ENCODE assay signal across 22 cellular contexts in genomic region chr1:38361566-38361965, GRCh38.
"Had no signal": no experiment of that assay in that cellular context is flagged by ENCODE, and none has a peak within 500 bp of the region (broad histone marks: within the 10 kb centered on the region; RNA-seq: fewer than 3 reads in every experiment).

No MANE protein-coding gene starts in this region.

- H3K4me3 Mint-ChIP-seq: activated CD8-positive, alpha-beta T cell treated with anti-CD3 and anti-CD28 coated beads for 36 hours; activated naive CD8-positive, alpha-beta T cell treated with anti-CD3 and anti-CD28 coated beads, Interleukin-2, amount 50 U/mL, for 24 hours; central memory CD8-positive, alpha-beta T cell; T-cell had no signal

- ATAC-seq: activated CD8-positive, alpha-beta T cell treated with anti-CD3 and anti-CD28 coated beads for 36 hours; activated naive CD4-positive, alpha-beta T cell treated with anti-CD3 and anti-CD28 coated beads, Interleukin-2, amount 50 U/mL, for 72 hours; activated naive CD8-positive, alpha-beta T cell treated with anti-CD3 and anti-CD28 coated beads, Interleukin-2, amount 50 U/mL, for 24 hours; body of pancreas; T-cell had no signal

- H3K4me1 Mint-ChIP-seq: activated naive CD8-positive, alpha-beta T cell treated with anti-CD3 and anti-CD28 coated beads, Interleukin-2, amount 50 U/mL, for 24 hours; central memory CD8-positive, alpha-beta T cell; T-cell had no signal

- H3K27me3 Mint-ChIP-seq: IgD-negative memory B cell had no signal

- DNase-seq: activated CD4-positive, alpha-beta T cell treated with anti-CD3 and anti-CD28 coated beads for 4 hours; activated CD8-positive, alpha-beta memory T cell treated with anti-CD3 and anti-CD28 coated beads, Interleukin-2, amount 50 U/mL, for 4 hours; activated CD8-positive, alpha-beta T cell treated with anti-CD3 and anti-CD28 coated beads for 36 hours; activated effector memory CD4-positive, alpha-beta T cell treated with Interleukin-2 at 50 U/mL for 16 hours; activated naive CD4-positive, alpha-beta T cell; activated naive CD8-positive, alpha-beta T cell treated with anti-CD3 and anti-CD28 coated beads, Interleukin-2, amount 50 U/mL, for 24 hours; amniotic stem cell; body of pancreas; KG1; NCI-H1048; NCI-H1417 treated with DMSO at 0.1 percent for 48 hours; NCI-H1694 treated with DMSO at 0.1 percent for 48 hours; NCI-H2029 treated with DMSO at 0.1 percent for 48 hours; NCI-H510A treated with DMSO at 0.1 percent for 48 hours; NCI-H748 treated with DMSO at 0.1 percent for 48 hours; SIG-M5; T-cell; T-helper 2 cell; T1000 had no signal

- H3K36me3 Mint-ChIP-seq: activated naive CD4-positive, alpha-beta T cell treated with anti-CD3 and anti-CD28 coated beads, Interleukin-2, amount 50 U/mL, for 72 hours; T-cell had no signal

- H3K9me3 Mint-ChIP-seq: activated CD8-positive, alpha-beta T cell treated with anti-CD3 and anti-CD28 coated beads for 36 hours; activated naive CD4-positive, alpha-beta T cell treated with anti-CD3 and anti-CD28 coated beads, Interleukin-2, amount 50 U/mL, for 72 hours; activated naive CD8-positive, alpha-beta T cell treated with anti-CD3 and anti-CD28 coated beads, Interleukin-2, amount 50 U/mL, for 24 hours; central memory CD8-positive, alpha-beta T cell; IgD-negative memory B cell; T-cell had no signal

- H3K27ac Mint-ChIP-seq: activated CD8-positive, alpha-beta T cell treated with anti-CD3 and anti-CD28 coated beads for 36 hours; activated naive CD4-positive, alpha-beta T cell treated with anti-CD3 and anti-CD28 coated beads, Interleukin-2, amount 50 U/mL, for 72 hours; activated naive CD8-positive, alpha-beta T cell treated with anti-CD3 and anti-CD28 coated beads, Interleukin-2, amount 50 U/mL, for 24 hours; IgD-negative memory B cell; T-cell had no signal
